In genomic region chr1:57156907-57157306, GRCh38 we compare ENCODE assay signal across 9 cellular contexts.
"Had no signal": no experiment of that assay in that cellular context is flagged by ENCODE, and none has a peak within 500 bp of the region (broad histone marks: within the 10 kb centered on the region; RNA-seq: fewer than 3 reads in every experiment).

No MANE protein-coding gene starts in this region.

- H3K4me1 ChIP-seq: HAP-1 had no signal

- H3K4me3 Mint-ChIP-seq: IgD-negative memory B cell had no signal

- ATAC-seq: HCT116, HepG2 had no signal

- H3K36me3 ChIP-seq: HAP-1 had no signal

- H3K27ac ChIP-seq: HL-60, KMS-11 had no signal

- H3K9me3 ChIP-seq: HAP-1 had no signal

- H3K4me3 ChIP-seq: HAP-1 had no signal

- H3K4me2 ChIP-seq: KMS-11 had no signal

- H3K27ac Mint-ChIP-seq: IgD-negative memory B cell had no signal

- DNase-seq: GOT3, H7, KBM-7 had no signal

- H3K36me3 Mint-ChIP-seq: IgD-negative memory B cell had no signal
